ENCODE assay signal across 17 cellular contexts in the genomic region with DNA sequence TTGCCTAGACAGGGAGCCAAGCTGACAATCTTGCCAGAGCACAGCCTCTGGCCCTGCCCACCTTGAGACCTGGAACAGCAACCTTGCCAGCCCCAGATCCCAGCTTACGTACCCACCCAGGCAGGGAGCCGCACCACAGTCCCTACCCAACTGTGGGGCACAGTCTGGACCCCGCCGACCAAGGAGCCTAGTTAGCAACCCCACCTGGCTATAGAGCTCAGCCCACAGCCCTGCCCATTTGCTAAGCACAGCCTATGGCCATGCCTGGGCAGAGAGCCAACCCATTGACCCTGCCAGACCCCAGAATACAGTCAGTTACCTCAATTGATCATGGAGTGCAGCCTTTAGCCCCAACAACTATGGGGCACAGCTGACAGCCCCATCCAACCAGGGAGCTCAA.
DNase-seq lines count a peak whose midpoint lies in the region; ATAC-seq and TF ChIP-seq lines count a peak whose summit lies in the region.
"Had no signal": no experiment of that assay in that cellular context is flagged by ENCODE, and none has a peak within 500 bp of the region (broad histone marks: within the 10 kb centered on the region; RNA-seq: fewer than 3 reads in every experiment).

No MANE protein-coding gene starts in this region.

- no peak overlapping the region for H3K27ac Mint-ChIP-seq in stimulated activated memory B cell treated with anti-CD40 and anti-IgM and Interleukin-4, amounts not matched to agents 10 μg/mL and 1 μg/mL and 100 μg/mL, for 72 hours
- H3K27ac Mint-ChIP-seq: CD8-positive, alpha-beta T cell had no signal

- H3K4me1 Mint-ChIP-seq in stimulated activated memory B cell treated with anti-CD40 and anti-IgM and Interleukin-4, amounts not matched to agents 10 μg/mL and 1 μg/mL and 100 μg/mL, for 72 hours: no peaks in the 10 kb centered on the region

- H3K27me3 ChIP-seq in left ventricle myocardium inferior (ENCODE audit: low read depth) (no peaks in the 10 kb centered on the region), Peyer's patch (no peaks in the 10 kb centered on the region), lower lobe of right lung (ENCODE audit: low read depth) (no peaks in the 10 kb centered on the region)
- H3K27me3 ChIP-seq: SJCRH30 had no signal

- TF ChIP-seq CTCF in left ventricle myocardium inferior (IDR thresholded peaks at IDR 0.05; ENCODE audit: borderline replicate concordance): no peak
- no peak for TF ChIP-seq CTCF in Peyer's patch (IDR thresholded peaks at IDR 0.05)
- TF ChIP-seq CTCF in lower lobe of right lung (IDR thresholded peaks at IDR 0.05): no peak

- DNase-seq in left ventricle myocardium inferior (peak; percentile 11), left ventricle myocardium superior (no peak), Peyer's patch (peak in 2 of 3 donors; percentile 20 to 43), lower lobe of right lung (peak; percentile 41), amniotic stem cell (lab: John Stamatoyannopoulos, UW) (no peak), KBM-7 (no peak), DMS53 (lab: John Stamatoyannopoulos, UW) (no peak)
- DNase-seq: Calu3; CD8-positive, alpha-beta T cell; Karpas-422; NCI-H1417 treated with DMSO at 0.1 percent for 48 hours; NCI-H187 treated with DMSO at 0.1 percent for 48 hours; NCI-H2227 treated with DMSO at 0.1 percent for 48 hours; NCI-H524; RPMI8226; SJCRH30 had no signal

- H3K4me3 ChIP-seq in left ventricle myocardium inferior: no peak overlapping the region
- no peak overlapping the region for H3K4me3 ChIP-seq in Peyer's patch
- H3K4me3 ChIP-seq in lower lobe of right lung: no peak overlapping the region
- H3K4me3 ChIP-seq: SJCRH30 had no signal

- no peaks in the 10 kb centered on the region for H3K4me1 ChIP-seq in left ventricle myocardium inferior
- no peaks in the 10 kb centered on the region for H3K4me1 ChIP-seq in Peyer's patch
- no peaks in the 10 kb centered on the region for H3K4me1 ChIP-seq in lower lobe of right lung

- intact Hi-C loops in left ventricle myocardium inferior (cut with micrococcal nuclease): no loop called here
- intact Hi-C loops in left ventricle myocardium superior (cut with micrococcal nuclease): no loop called here
- intact Hi-C loops in lower lobe of right lung (cut with DNase I): no loop called here

- H3K9me3 Mint-ChIP-seq in stimulated activated memory B cell treated with anti-CD40 and anti-IgM and Interleukin-4, amounts not matched to agents 10 μg/mL and 1 μg/mL and 100 μg/mL, for 72 hours: no peaks in the 10 kb centered on the region
- H3K9me3 Mint-ChIP-seq: CD8-positive, alpha-beta T cell had no signal

- no peaks in the 10 kb centered on the region for H3K27me3 Mint-ChIP-seq in stimulated activated memory B cell treated with anti-CD40 and anti-IgM and Interleukin-4, amounts not matched to agents 10 μg/mL and 1 μg/mL and 100 μg/mL, for 72 hours

- in situ Hi-C loops in KBM-7 (cut with MboI; ENCODE audit: low pct_unique_long_range_greater_than_20kb, low sequenced_read_pairs): no loop called here

- no peaks in the 10 kb centered on the region for H3K9me3 ChIP-seq in left ventricle myocardium inferior (replicated peaks)
- H3K9me3 ChIP-seq in Peyer's patch: no peaks in the 10 kb centered on the region
- no peaks in the 10 kb centered on the region for H3K9me3 ChIP-seq in lower lobe of right lung
- H3K9me3 ChIP-seq: SJCRH30 had no signal

- H3K27ac ChIP-seq in left ventricle myocardium inferior (replicated peaks): no peak overlapping the region
- H3K27ac ChIP-seq in Peyer's patch: no peak overlapping the region
- no peak overlapping the region for H3K27ac ChIP-seq in lower lobe of right lung
- H3K27ac ChIP-seq: SJCRH30 had no signal

- ATAC-seq in left ventricle myocardium superior (no peak), lower lobe of right lung (peak in 1 of 2 donors; percentile 21)
- peak; percentile 5 for ATAC-seq in stimulated activated memory B cell treated with anti-CD40 and anti-IgM and Interleukin-4, amounts not matched to agents 10 μg/mL and 1 μg/mL and 100 μg/mL, for 72 hours
- ATAC-seq: CD8-positive, alpha-beta T cell had no signal

- H3K36me3 ChIP-seq in left ventricle myocardium inferior (peaks cover 2% of the 10 kb centered on the region), Peyer's patch (no peaks in the 10 kb centered on the region), lower lobe of right lung (no peaks in the 10 kb centered on the region)
- H3K36me3 ChIP-seq: SJCRH30 had no signal

- no peak overlapping the region for H3K4me3 Mint-ChIP-seq in stimulated activated memory B cell treated with anti-CD40 and anti-IgM and Interleukin-4, amounts not matched to agents 10 μg/mL and 1 μg/mL and 100 μg/mL, for 72 hours
- H3K4me3 Mint-ChIP-seq: CD8-positive, alpha-beta T cell had no signal

- no peaks in the 10 kb centered on the region for H3K36me3 Mint-ChIP-seq in stimulated activated memory B cell treated with anti-CD40 and anti-IgM and Interleukin-4, amounts not matched to agents 10 μg/mL and 1 μg/mL and 100 μg/mL, for 72 hours
- H3K36me3 Mint-ChIP-seq: CD8-positive, alpha-beta T cell had no signal

- no peak for TF ChIP-seq POLR2A in Peyer's patch (IDR thresholded peaks at IDR 0.05)

Comparison
In these comparisons a context has a peak if more than half of its experiments do, and no peak if none do; other contexts are left out.
1. DNase-seq: peak in left ventricle myocardium inferior (single experiment), Peyer's patch (2 of 3) and lower lobe of right lung (single experiment); none in left ventricle myocardium superior (single experiment), amniotic stem cell (single experiment), KBM-7 (single experiment) and DMS53 (single experiment).